ENCODE assay signal across 8 cellular contexts in genomic region chr5:55227738-55228430, GRCh38. TPM values are rescaled to one million over a fixed set of nuclear protein-coding genes. Genes with fewer than 3 reads are reported as not detected.
DNase-seq lines count a peak whose midpoint lies in the region; ATAC-seq and TF ChIP-seq lines count a peak whose summit lies in the region.

No MANE protein-coding gene starts in this region.

- H3K4me3 Mint-ChIP-seq in MCF 10A (ENCODE audit: unreplicated experiment) (peak overlapping the region; percentile 74), natural killer cell (peak overlapping the region; percentile 77)

- H3K4me1 ChIP-seq in BE2C: no peaks in the 10 kb centered on the region
- peaks cover 27% of the 10 kb centered on the region for H3K4me1 ChIP-seq in HUES6 (ENCODE audit: control insufficient read depth, insufficient read depth, low read length)

- intact Hi-C loops in MCF 10A (cut with micrococcal nuclease): loop anchor here (1.0 kb wide), 1 partner anchor 466 kb away; no protein-coding TSS in a partner anchor
- intact Hi-C loops in natural killer cell (cut with micrococcal nuclease): no loop called here
- intact Hi-C loops in sciatic nerve (cut with DNase I): loop anchor here (10.0 kb wide), 1 partner anchor 53 kb away; the partner anchor contains the start of gene CDC20B

- POLR2A ChIA-PET in MCF 10A (lab: Yijun Ruan, JAX): interaction anchor here (0.7 to 1.8 kb wide), 4 partner anchors 37 to 79 kb away, joined by 3 to 6 read pairs (median 4); partner anchors contain the start of gene GPX8

- H3K4me1 Mint-ChIP-seq in MCF 10A (ENCODE audit: insufficient read depth, unreplicated experiment): no peaks in the 10 kb centered on the region
- H3K4me1 Mint-ChIP-seq in natural killer cell: peaks cover 30 to 38% of the 10 kb centered on the region in 2 donors

- H3K4me3 ChIP-seq in BE2C (ENCODE audit: low read depth, low read length) (peak overlapping the region; percentile 54), HUES6 (ENCODE audit: low read depth, low read length) (peak overlapping the region; percentile 65)

- H3K27ac Mint-ChIP-seq in MCF 10A (ENCODE audit: low read depth, unreplicated experiment) (no peak overlapping the region), natural killer cell (no peak overlapping the region)

- H3K36me3 ChIP-seq in BE2C (no peaks in the 10 kb centered on the region), HUES6 (ENCODE audit: control insufficient read depth, insufficient read depth, low read length) (no peaks in the 10 kb centered on the region)

- H3K27ac ChIP-seq in HUES6 (ENCODE audit: low read depth, low read length): no peak overlapping the region

- no peak for TF ChIP-seq CTCF in BE2C (IDR thresholded peaks at IDR 0.05; ENCODE audit: low read depth, low read length)
- no peak for TF ChIP-seq CTCF in MCF 10A (IDR thresholded peaks at IDR 0.05; ENCODE audit: unreplicated experiment)
- no peak for TF ChIP-seq CTCF in natural killer cell (IDR thresholded peaks at IDR 0.05)

- H3K36me3 Mint-ChIP-seq in MCF 10A (ENCODE audit: insufficient read depth, unreplicated experiment) (no peaks in the 10 kb centered on the region), natural killer cell (no peaks in the 10 kb centered on the region)

- no TSS peak for BruUV-seq in MCF 10A (replicated peaks; lab: Mats Ljungman, UMichigan)

- no peak overlapping the region for H3K9ac ChIP-seq in HUES6 (ENCODE audit: low read length)

- no peak for ATAC-seq in natural killer cell
- ATAC-seq in HG02759 (IDR thresholded peaks at IDR 0.05; ENCODE audit: unreplicated experiment): no peak
- ATAC-seq in sciatic nerve: no peak
- no peak for ATAC-seq in HG03095 (IDR thresholded peaks at IDR 0.05; ENCODE audit: unreplicated experiment)

- H3K27me3 ChIP-seq in BE2C (peaks cover 100% of the 10 kb centered on the region), HUES6 (ENCODE audit: control insufficient read depth, insufficient read depth, low read length) (peaks cover 100% of the 10 kb centered on the region)

- DNase-seq in BE2C: no peak
- no peak for DNase-seq in MCF 10A (ENCODE audit: unreplicated experiment)
- DNase-seq in natural killer cell: no peak
- DNase-seq in sciatic nerve (ENCODE audit: low spot score): no peak
- DNase-seq in LoVo (ENCODE audit: low spot score): no peak

- no peaks in the 10 kb centered on the region for H3K9me3 ChIP-seq in BE2C
- H3K9me3 ChIP-seq in HUES6 (ENCODE audit: control insufficient read depth, insufficient read depth, low read depth, low read length): no peaks in the 10 kb centered on the region

- CTCF ChIA-PET in MCF 10A (lab: Yijun Ruan, JAX): interaction anchor here (0.7 to 3.5 kb wide), 2 partner anchors 70 to 79 kb away, joined by 3 to 15 read pairs; partner anchors contain the start of genes DHX29 and MTREX

- H3K27me3 Mint-ChIP-seq in MCF 10A (ENCODE audit: insufficient read depth, unreplicated experiment) (no peaks in the 10 kb centered on the region), natural killer cell (ENCODE audit: low read depth in 2 of 2) (peaks cover 77 to 86% of the 10 kb centered on the region in 2 donors)

- H3K9me3 Mint-ChIP-seq in MCF 10A (ENCODE audit: unreplicated experiment) (no peaks in the 10 kb centered on the region), natural killer cell (no peaks in the 10 kb centered on the region)

RNA-seq across cellular contexts. Expression of gene MCIDAS, which starts 0.8 kb away (rescaled TPM):
- not detected for polyA plus RNA-seq in BE2C (2012; ENCODE audit: insufficient read depth, insufficient read length, low read depth)
- total RNA-seq in MCF 10A (2022): 1.8 TPM in 2 replicates
- total RNA-seq in natural killer cell: not detected
- total RNA-seq in sciatic nerve: not detected

RNA-seq across cellular contexts. Expression of gene CCNO, which starts 5.5 kb away (rescaled TPM):
- not detected for polyA plus RNA-seq in BE2C (2012; ENCODE audit: insufficient read depth, insufficient read length, low read depth)
- total RNA-seq in MCF 10A (2022) (10.6 and 11.7 TPM in 2 replicates), natural killer cell (not detected), sciatic nerve (0.22 TPM)

RNA-seq across cellular contexts. Expression of gene CDC20B, which starts 54.9 kb away (rescaled TPM):
- not detected for polyA plus RNA-seq in BE2C (2012; ENCODE audit: insufficient read depth, insufficient read length, low read depth)
- total RNA-seq in MCF 10A (2022) (not detected in 2 replicates), natural killer cell (not detected), sciatic nerve (not detected)
